9 cellular contexts compared by ENCODE assay signal in the genomic region with DNA sequence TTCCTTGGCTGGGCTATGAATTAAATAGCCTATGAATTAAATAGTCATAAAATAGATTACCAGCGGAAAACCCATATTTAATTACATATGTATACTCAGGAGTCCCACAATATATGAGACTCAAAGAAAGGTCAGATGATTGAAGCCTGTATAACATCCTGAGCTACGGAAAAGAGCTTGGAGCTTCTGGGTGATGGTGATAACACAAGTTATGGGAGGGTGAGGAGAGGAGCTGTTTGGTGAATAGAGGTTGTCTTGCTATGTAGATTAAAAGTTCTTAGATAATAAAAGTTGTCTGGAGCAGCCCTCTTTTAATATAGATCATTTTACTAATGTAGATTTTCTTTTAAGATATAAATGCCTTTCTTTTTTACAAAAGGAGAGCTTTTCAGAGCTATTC. TPM values are rescaled to one million over a fixed set of nuclear protein-coding genes. Genes with fewer than 3 reads are reported as not detected.
DNase-seq lines count a peak whose midpoint lies in the region; ATAC-seq and TF ChIP-seq lines count a peak whose summit lies in the region.
"Had no signal": no experiment of that assay in that cellular context is flagged by ENCODE, and none has a peak within 500 bp of the region (broad histone marks: within the 10 kb centered on the region; RNA-seq: fewer than 3 reads in every experiment).

No MANE protein-coding gene starts in this region.

- no peak overlapping the region for H2AFZ ChIP-seq in OCI-LY3 (ENCODE audit: low read depth, low read length)

- H3K27ac ChIP-seq in CD4-positive, alpha-beta T cell (ENCODE audit: low read depth, low read length), result peak overlapping the region; percentile 78
- peak overlapping the region; percentile 52 for H3K27ac ChIP-seq in OCI-LY3 (ENCODE audit: low read length)

- H3K4me3 Mint-ChIP-seq in CD4-positive, alpha-beta T cell, result peak overlapping the region; percentile 96
- H3K4me3 Mint-ChIP-seq in effector memory CD8-positive, alpha-beta T cell, result peak overlapping the region; percentile 97
- H3K4me3 Mint-ChIP-seq in osteocyte (ENCODE audit: unreplicated experiment), result peak overlapping the region; percentile 95

- H3K9me3 Mint-ChIP-seq in CD4-positive, alpha-beta T cell, result no peaks in the 10 kb centered on the region
- H3K9me3 Mint-ChIP-seq in effector memory CD8-positive, alpha-beta T cell, result no peaks in the 10 kb centered on the region
- H3K9me3 Mint-ChIP-seq in osteocyte (ENCODE audit: unreplicated experiment), result no peaks in the 10 kb centered on the region

- H3K27me3 Mint-ChIP-seq in CD4-positive, alpha-beta T cell, result no peaks in the 10 kb centered on the region
- no peaks in the 10 kb centered on the region for H3K27me3 Mint-ChIP-seq in effector memory CD8-positive, alpha-beta T cell
- H3K27me3 Mint-ChIP-seq in osteocyte (ENCODE audit: unreplicated experiment), result no peaks in the 10 kb centered on the region

- no peaks in the 10 kb centered on the region for H3K27me3 ChIP-seq in CD4-positive, alpha-beta T cell (ENCODE audit: control insufficient read depth, insufficient read depth, low read length)
- H3K27me3 ChIP-seq in OCI-LY3 (ENCODE audit: low read depth, low read length), result no peaks in the 10 kb centered on the region

- H3K4me1 Mint-ChIP-seq in CD4-positive, alpha-beta T cell (ENCODE audit: low read depth), result peaks cover 82% of the 10 kb centered on the region
- peaks cover 49 to 62% of the 10 kb centered on the region in 2 donors for H3K4me1 Mint-ChIP-seq in effector memory CD8-positive, alpha-beta T cell (ENCODE audit: low read depth in 2 of 2)
- peaks cover 58% of the 10 kb centered on the region for H3K4me1 Mint-ChIP-seq in osteocyte (ENCODE audit: unreplicated experiment)

- TF ChIP-seq CTCF in CD4-positive, alpha-beta T cell (IDR thresholded peaks at IDR 0.05), result no peak
- no peak for TF ChIP-seq CTCF in OCI-LY3 (IDR thresholded peaks at IDR 0.05; ENCODE audit: low read depth, low read length)
- TF ChIP-seq CTCF in osteocyte (IDR thresholded peaks at IDR 0.05), result no peak

- peak overlapping the region; percentile 46 for H3K9ac ChIP-seq in OCI-LY3 (ENCODE audit: low read length)

- intact Hi-C loops in CD4-positive, alpha-beta T cell (cut with DNase I, micrococcal nuclease), result loop anchor here (10.0 kb wide), 5 partner anchors 619 to 1629 kb away; a partner anchor contains a TSS
- intact Hi-C loops in left colon (cut with DNase I, micrococcal nuclease), result no loop called here

- peak overlapping the region; percentile 85 for H3K4me3 ChIP-seq in OCI-LY3 (ENCODE audit: low read length)

- POLR2A ChIA-PET in CD4-positive, alpha-beta T cell (lab: Charles Lee), result interaction anchor here (0.9 to 1.3 kb wide), 3 partner anchors 11 to 69 kb away, joined by 3 to 6 read pairs (median 4); no protein-coding TSS in a partner anchor

- H3K4me2 ChIP-seq in OCI-LY3 (ENCODE audit: low read length), result peak overlapping the region; percentile 85

- H3K27ac Mint-ChIP-seq in CD4-positive, alpha-beta T cell, result peak overlapping the region; percentile 85
- H3K27ac Mint-ChIP-seq in effector memory CD8-positive, alpha-beta T cell, result peak overlapping the region; percentile 93 to 95
- H3K27ac Mint-ChIP-seq in osteocyte (ENCODE audit: unreplicated experiment), result peak overlapping the region; percentile 93

- peaks cover 76% of the 10 kb centered on the region for H3K79me2 ChIP-seq in OCI-LY3 (ENCODE audit: low read length)

- H3K9me3 ChIP-seq in CD4-positive, alpha-beta T cell (ENCODE audit: control insufficient read depth, low read length), result no peaks in the 10 kb centered on the region
- H3K9me3 ChIP-seq in OCI-LY3 (ENCODE audit: insufficient read depth, low read length), result no peaks in the 10 kb centered on the region

- peaks cover 31% of the 10 kb centered on the region for H3K36me3 ChIP-seq in OCI-LY3 (replicated peaks; ENCODE audit: low read depth, low read length)

- peaks cover 40% of the 10 kb centered on the region for H3K4me1 ChIP-seq in OCI-LY3 (ENCODE audit: low read length)

- CTCF ChIA-PET in CD4-positive, alpha-beta T cell (lab: Charles Lee), result interaction anchor here (0.9 to 1.0 kb wide), 3 partner anchors 14 to 69 kb away, joined by 3 to 4 read pairs (median 4); no protein-coding TSS in a partner anchor

- H4K20me1 ChIP-seq in OCI-LY3 (ENCODE audit: insufficient read depth, low read length), result peaks cover 23% of the 10 kb centered on the region

- no peak for DNase-seq in CD4-positive, alpha-beta T cell
- no peak for DNase-seq in effector memory CD8-positive, alpha-beta T cell
- DNase-seq in osteocyte (ENCODE audit: extremely low spot score, unreplicated experiment) (no peak), D341Med (ENCODE audit: low spot score) (no peak), left colon (no peak)
- no peak for DNase-seq in NK-92 treated with Interleukin-12 subunit alpha and Interleukin-12 subunit beta, amount 100 ng/mL, for 24 hours (lab: John Stamatoyannopoulos, UW)
- DNase-seq: NCI-H510A treated with DMSO at 0.1 percent for 48 hours had no signal

- H3K36me3 Mint-ChIP-seq in CD4-positive, alpha-beta T cell (ENCODE audit: low read depth), result peaks cover 48% of the 10 kb centered on the region
- peaks cover 29% of the 10 kb centered on the region for H3K36me3 Mint-ChIP-seq in effector memory CD8-positive, alpha-beta T cell (ENCODE audit: insufficient read depth)
- H3K36me3 Mint-ChIP-seq in osteocyte (ENCODE audit: unreplicated experiment), result peaks cover 18% of the 10 kb centered on the region

- ATAC-seq in CD4-positive, alpha-beta T cell (ENCODE audit: poor library complexity), result no peak
- no peak for ATAC-seq in effector memory CD8-positive, alpha-beta T cell (replicated peaks)
- ATAC-seq in left colon (no peak), GM19452 (IDR thresholded peaks at IDR 0.05; ENCODE audit: unreplicated experiment) (no peak)

RNA-seq across cellular contexts. Expression of a gene that starts 1.8 kb away (rescaled TPM):
- 10 to 100 TPM; 39.2 to 42.9 TPM for total RNA-seq in CD4-positive, alpha-beta T cell
- total RNA-seq in osteocyte (60.6 and 63.1 TPM in 2 replicates), left colon (10 to 100 TPM; 26.6 to 28.5 TPM)

RNA-seq across cellular contexts. Expression of a gene that starts 4.2 kb away (rescaled TPM):
- total RNA-seq in CD4-positive, alpha-beta T cell, result 1 to 10 TPM; 4.6 to 5.3 TPM
- 17.1 and 18.3 TPM in 2 replicates for total RNA-seq in osteocyte
- 10 to 100 TPM; 10.9 to 15.4 TPM for total RNA-seq in left colon

Comparison
In these comparisons a context has a peak if more than half of its experiments do, and no peak if none do; other contexts are left out.
1. intact Hi-C loops: an anchor here in CD4-positive, alpha-beta T cell (10.0 kb wide); none called in left colon.